Comparison of ENCODE assay signal across 22 cellular contexts in genomic region chr10:77208857-77209256, GRCh38.
"Had no signal": no experiment of that assay in that cellular context is flagged by ENCODE, and none has a peak within 500 bp of the region (broad histone marks: within the 10 kb centered on the region; RNA-seq: fewer than 3 reads in every experiment).

No MANE protein-coding gene starts in this region.

- H3K4me1 Mint-ChIP-seq: naive thymus-derived CD8-positive, alpha-beta T cell; nephron progenitor cell had no signal

- H3K9me3 ChIP-seq: mucosa of descending colon, pancreas, thoracic aorta, vagina had no signal

- H3K4me3 ChIP-seq: coronary artery, esophagus squamous epithelium, lung, mucosa of descending colon, pancreas, skin epidermis, spleen, thoracic aorta, tibial nerve, vagina had no signal

- DNase-seq: dermis blood vessel endothelial cell; effector memory CD4-positive, alpha-beta T cell; esophagus squamous epithelium; foreskin melanocyte; left ventricle myocardium superior; mesenchymal stem cell; mucosa of descending colon; naive thymus-derived CD8-positive, alpha-beta T cell; nephron progenitor cell; pancreas; right cardiac atrium; spleen; stimulated activated CD4-positive, alpha-beta T cell treated with anti-CD3 and anti-CD28 coated beads, Interleukin-4, amount 100 ng/mL, for 4 hours; stimulated activated naive CD8-positive, alpha-beta T cell treated with anti-CD3 and anti-CD28 coated beads, Interleukin-15, Interleukin-2, amounts not matched to agents 100 U/mL and 50 U/mL, for 24 hours had no signal

- H3K36me3 ChIP-seq: esophagus squamous epithelium, pancreas, spleen, thoracic aorta, tibial nerve, vagina had no signal

- H3K4me1 ChIP-seq: esophagus squamous epithelium, pancreas, spleen, tibial nerve, vagina had no signal

- H3K36me3 Mint-ChIP-seq: stimulated activated memory B cell treated with anti-CD40 and anti-IgM and Interleukin-4, amounts not matched to agents 10 μg/mL and 1 μg/mL and 100 μg/mL, for 72 hours had no signal

- H3K27me3 ChIP-seq: pancreas, tibial nerve, vagina had no signal

- H3K4me3 Mint-ChIP-seq: mesothelial cell of epicardium; naive thymus-derived CD8-positive, alpha-beta T cell; nephron progenitor cell; stimulated activated memory B cell treated with anti-CD40 and anti-IgM and Interleukin-4, amounts not matched to agents 10 μg/mL and 1 μg/mL and 100 μg/mL, for 72 hours had no signal

- H3K27ac Mint-ChIP-seq: naive thymus-derived CD8-positive, alpha-beta T cell; nephron progenitor cell; stimulated activated memory B cell treated with anti-CD40 and anti-IgM and Interleukin-4, amounts not matched to agents 10 μg/mL and 1 μg/mL and 100 μg/mL, for 72 hours had no signal

- H3K27ac ChIP-seq: coronary artery, pancreas, skin epidermis, spleen, thoracic aorta, tibial nerve, vagina had no signal
